1 cellular context compared by ENCODE assay signal in the genomic region with DNA sequence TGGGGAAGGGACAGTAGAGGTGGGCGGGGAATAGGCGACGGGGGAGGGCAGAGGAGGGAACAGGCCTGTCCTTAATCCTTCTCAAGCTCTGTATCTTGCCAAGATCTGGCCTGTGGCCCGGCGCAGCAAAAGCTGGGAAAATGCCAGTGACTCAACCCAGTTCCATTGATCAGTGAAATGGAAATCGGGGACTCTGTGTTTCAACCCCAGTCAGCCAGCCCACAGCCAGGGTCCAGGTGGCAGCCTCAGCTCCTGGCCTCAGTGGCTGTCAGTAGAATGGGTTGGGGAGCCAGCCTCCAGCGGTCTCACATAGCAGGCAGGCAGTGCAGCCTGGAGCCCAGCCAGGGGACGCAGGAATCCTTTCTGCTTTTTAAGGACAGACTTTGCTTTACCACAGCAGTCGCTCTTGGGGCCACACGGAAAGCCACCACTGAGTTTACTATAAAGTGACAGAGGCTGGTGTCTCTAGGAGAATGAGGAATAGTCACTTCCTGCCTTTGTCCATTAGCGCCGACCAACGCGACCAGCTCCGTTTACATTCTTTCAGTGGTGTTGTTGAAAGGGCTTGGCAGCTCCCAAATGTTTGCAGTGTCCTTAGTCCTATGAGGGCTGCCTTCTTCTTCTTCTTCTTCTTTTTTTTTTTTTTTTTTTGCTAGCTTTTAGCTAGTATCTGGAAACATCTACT.
TF ChIP-seq lines count a peak whose summit lies in the region.

No MANE protein-coding gene starts in this region.

TF ChIP-seq in A549, 52 proteins besides CTCF, POLR2A, EP300 and RAD21 (continued from another document):
- TF ChIP-seq, protein P1, sequence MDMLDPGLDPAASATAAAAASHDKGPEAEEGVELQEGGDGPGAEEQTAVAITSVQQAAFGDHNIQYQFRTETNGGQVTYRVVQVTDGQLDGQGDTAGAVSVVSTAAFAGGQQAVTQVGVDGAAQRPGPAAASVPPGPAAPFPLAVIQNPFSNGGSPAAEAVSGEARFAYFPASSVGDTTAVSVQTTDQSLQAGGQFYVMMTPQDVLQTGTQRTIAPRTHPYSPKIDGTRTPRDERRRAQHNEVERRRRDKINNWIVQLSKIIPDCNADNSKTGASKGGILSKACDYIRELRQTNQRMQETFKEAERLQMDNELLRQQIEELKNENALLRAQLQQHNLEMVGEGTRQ (IDR thresholded peaks at IDR 0.05) = no peak
- no peak for TF ChIP-seq FOXS1 (CRISPR knock-in tag; IDR thresholded peaks at IDR 0.05)
- TF ChIP-seq, protein P2, sequence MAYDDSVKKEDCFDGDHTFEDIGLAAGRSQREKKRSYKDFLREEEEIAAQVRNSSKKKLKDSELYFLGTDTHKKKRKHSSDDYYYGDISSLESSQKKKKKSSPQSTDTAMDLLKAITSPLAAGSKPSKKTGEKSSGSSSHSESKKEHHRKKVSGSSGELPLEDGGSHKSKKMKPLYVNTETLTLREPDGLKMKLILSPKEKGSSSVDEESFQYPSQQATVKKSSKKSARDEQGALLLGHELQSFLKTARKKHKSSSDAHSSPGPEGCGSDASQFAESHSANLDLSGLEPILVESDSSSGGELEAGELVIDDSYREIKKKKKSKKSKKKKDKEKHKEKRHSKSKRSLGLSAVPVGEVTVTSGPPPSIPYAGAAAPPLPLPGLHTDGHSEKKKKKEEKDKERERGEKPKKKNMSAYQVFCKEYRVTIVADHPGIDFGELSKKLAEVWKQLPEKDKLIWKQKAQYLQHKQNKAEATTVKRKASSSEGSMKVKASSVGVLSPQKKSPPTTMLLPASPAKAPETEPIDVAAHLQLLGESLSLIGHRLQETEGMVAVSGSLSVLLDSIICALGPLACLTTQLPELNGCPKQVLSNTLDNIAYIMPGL (CRISPR knock-in tag; IDR thresholded peaks at IDR 0.05; ENCODE audit: borderline replicate concordance) = no peak
- TF ChIP-seq, protein P3, sequence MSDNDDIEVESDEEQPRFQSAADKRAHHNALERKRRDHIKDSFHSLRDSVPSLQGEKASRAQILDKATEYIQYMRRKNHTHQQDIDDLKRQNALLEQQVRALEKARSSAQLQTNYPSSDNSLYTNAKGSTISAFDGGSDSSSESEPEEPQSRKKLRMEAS (IDR thresholded peaks at IDR 0.05) = 0 out of 2 replicates have a peak, but pooled peaks have one; percentile 8
- TF ChIP-seq, protein P4, sequence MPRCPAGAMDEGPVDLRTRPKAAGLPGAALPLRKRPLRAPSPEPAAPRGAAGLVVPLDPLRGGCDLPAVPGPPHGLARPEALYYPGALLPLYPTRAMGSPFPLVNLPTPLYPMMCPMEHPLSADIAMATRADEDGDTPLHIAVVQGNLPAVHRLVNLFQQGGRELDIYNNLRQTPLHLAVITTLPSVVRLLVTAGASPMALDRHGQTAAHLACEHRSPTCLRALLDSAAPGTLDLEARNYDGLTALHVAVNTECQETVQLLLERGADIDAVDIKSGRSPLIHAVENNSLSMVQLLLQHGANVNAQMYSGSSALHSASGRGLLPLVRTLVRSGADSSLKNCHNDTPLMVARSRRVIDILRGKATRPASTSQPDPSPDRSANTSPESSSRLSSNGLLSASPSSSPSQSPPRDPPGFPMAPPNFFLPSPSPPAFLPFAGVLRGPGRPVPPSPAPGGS (IDR thresholded peaks at IDR 0.05) = 0 out of 3 replicates have a peak, but pooled peaks have one; percentile 46
- TF ChIP-seq NPAS2 (CRISPR knock-in tag; IDR thresholded peaks at IDR 0.05; ENCODE audit: borderline replicate concordance) = no peak
- TF ChIP-seq RNF2 (IDR thresholded peaks at IDR 0.05; ENCODE audit: borderline replicate concordance, low read depth) = no peak
